Comparison of ENCODE assay signal across 8 cellular contexts in genomic region chr2:74002515-74003391, GRCh38. TPM values are rescaled to one million over a fixed set of nuclear protein-coding genes. Genes with fewer than 3 reads are reported as not detected.
DNase-seq lines count a peak whose midpoint lies in the region; ATAC-seq, FAIRE-seq and TF ChIP-seq lines count a peak whose summit lies in the region.

No MANE protein-coding gene starts in this region.

- peaks cover 36% of the 10 kb centered on the region for H3K4me1 ChIP-seq in CD8-positive, alpha-beta T cell (ENCODE audit: insufficient read depth, low read length)
- H3K4me1 ChIP-seq in Panc1 (ENCODE audit: control insufficient read depth, insufficient read depth, low read length) = peaks cover 27% of the 10 kb centered on the region
- H3K4me1 ChIP-seq in neuron (ENCODE audit: insufficient read depth, low read length) = peaks cover 75% of the 10 kb centered on the region
- peaks cover 83% of the 10 kb centered on the region for H3K4me1 ChIP-seq in suprapubic skin

- no peak overlapping the region for H2AFZ ChIP-seq in neuron (ENCODE audit: low read depth, low read length)

- H3K27ac ChIP-seq in CD8-positive, alpha-beta T cell (ENCODE audit: low read depth, low read length) = no peak overlapping the region
- H3K27ac ChIP-seq in Panc1 (ENCODE audit: low read length) = peak overlapping the region; percentile 58; the same call in 1 of the 2 replicates
- peak overlapping the region; percentile 27 for H3K27ac ChIP-seq in suprapubic skin

- H3K4me3 Mint-ChIP-seq in CD8-positive, alpha-beta T cell = peak overlapping the region; percentile 88

- in situ Hi-C loops in Panc1 (cut with HindIII; ENCODE audit: low pct_unique_long_range_greater_than_20kb, low sequenced_read_pairs) = no loop called here

- H3K27me3 Mint-ChIP-seq in CD8-positive, alpha-beta T cell (ENCODE audit: low read depth) = no peaks in the 10 kb centered on the region

- POLR2A ChIA-PET in CD8-positive, alpha-beta T cell (lab: Charles Lee) = interaction anchor here (1.0 to 3.7 kb wide), 4 partner anchors 15 to 176 kb away, joined by 3 to 24 read pairs (median 4); partner anchors contain the start of gene MOB1A
- POLR2A ChIA-PET in Panc1 (lab: Charles Lee) = no interaction called here

- peak overlapping the region; percentile 50 for H3K4me3 ChIP-seq in CD8-positive, alpha-beta T cell (ENCODE audit: low read depth, low read length)
- H3K4me3 ChIP-seq in Panc1 (ENCODE audit: low read depth in 2 of 2, low read length in 2 of 2) (peak overlapping the region; percentile 48 to 72), neuron (ENCODE audit: low read length) (peak overlapping the region; percentile 58), suprapubic skin (peak overlapping the region; percentile 57)

- no peak for TF ChIP-seq CTCF in CD8-positive, alpha-beta T cell (IDR thresholded peaks at IDR 0.05)
- no peak for TF ChIP-seq CTCF in GM20000 (IDR thresholded peaks at IDR 0.05; ENCODE audit: extremely low read depth, missing control alignments)
- no peak; the same call in 1 of the 2 replicates for TF ChIP-seq CTCF in Panc1 (IDR thresholded peaks at IDR 0.05)
- no peak for TF ChIP-seq CTCF in suprapubic skin (IDR thresholded peaks at IDR 0.05)

- TF ChIP-seq EP300 in suprapubic skin (IDR thresholded peaks at IDR 0.05) = no peak

- CTCF ChIA-PET in CD8-positive, alpha-beta T cell (lab: Charles Lee) = interaction anchor here (1.2 to 3.9 kb wide), 5 partner anchors 15 to 145 kb away, joined by 3 to 21 read pairs (median 6); partner anchors contain the start of gene BOLA3
- CTCF ChIA-PET in Panc1 (lab: Charles Lee) = interaction anchor here (0.6 kb wide), 2 partner anchors 94 to 102 kb away, joined by 5 read pairs; no protein-coding TSS in a partner anchor

- H3K36me3 ChIP-seq in CD8-positive, alpha-beta T cell (ENCODE audit: insufficient read depth, low read length) = no peaks in the 10 kb centered on the region
- H3K36me3 ChIP-seq in Panc1 (ENCODE audit: control insufficient read depth, insufficient read depth, low read length) (no peaks in the 10 kb centered on the region), neuron (ENCODE audit: insufficient read depth, low read length) (peaks cover 12% of the 10 kb centered on the region), suprapubic skin (no peaks in the 10 kb centered on the region)

- DNase-seq in CD8-positive, alpha-beta T cell = peak; percentile 54 to 86 (median 76)
- DNase-seq in GM20000 (ENCODE audit: low spot score) (peak; percentile 96), HT-29 (ENCODE audit: low spot score) (peak; percentile 74), Panc1 (ENCODE audit: low read depth, low spot score) (no peak), activated gamma-delta T cell (lab: John Stamatoyannopoulos, UW) (peak; percentile 74), frontal cortex (ENCODE audit: low spot score in 2 of 2) (peak; percentile 91 to 94), suprapubic skin (ENCODE audit: low spot score in 2 of 2) (peak in 1 of 2 donors; percentile 80)

- WGBS in suprapubic skin = 5% methylated on average over 41 of the region's 68 CpGs

- H3K27me3 ChIP-seq in CD8-positive, alpha-beta T cell (ENCODE audit: insufficient read depth, low read length) = no peaks in the 10 kb centered on the region
- H3K27me3 ChIP-seq in Panc1 (ENCODE audit: control insufficient read depth, insufficient read depth, low read length) = no peaks in the 10 kb centered on the region
- H3K27me3 ChIP-seq in neuron (ENCODE audit: insufficient read depth, low read length) = no peaks in the 10 kb centered on the region
- no peaks in the 10 kb centered on the region for H3K27me3 ChIP-seq in suprapubic skin

- H3K27ac Mint-ChIP-seq in CD8-positive, alpha-beta T cell = peak overlapping the region; percentile 69

- no peak for FAIRE-seq in frontal cortex (lab: Jason Lieb, UNC)

- no peak for TF ChIP-seq POLR2A in suprapubic skin (IDR thresholded peaks at IDR 0.05)

- ATAC-seq in CD8-positive, alpha-beta T cell = peak; percentile 94
- peak; percentile 98 for ATAC-seq in Panc1

- peaks cover 26% of the 10 kb centered on the region for H3K36me3 Mint-ChIP-seq in CD8-positive, alpha-beta T cell

- BruUV-seq in Panc1 (replicated peaks; lab: Mats Ljungman, UMichigan) = no TSS peak

- intact Hi-C loops in CD8-positive, alpha-beta T cell (cut with DNase I, micrococcal nuclease) = loop anchor here (1.0 to 10.0 kb wide), 6 partner anchors 15 to 615 kb away; partner anchors contain the start of genes DGUOK (in 2 of the 2), ALMS1 (in 1 of the 2), BOLA3 (in 1 of the 2) and MTHFD2 (in 1 of the 2)
- intact Hi-C loops in Panc1 (cut with micrococcal nuclease; ENCODE audit: unreplicated experiment) = loop anchor here (10.0 kb wide), 1 partner anchor 132 kb away; no protein-coding TSS in a partner anchor

- H3K4me1 Mint-ChIP-seq in CD8-positive, alpha-beta T cell (ENCODE audit: low read depth) = peaks cover 76% of the 10 kb centered on the region

- no peaks in the 10 kb centered on the region for H3K9me3 Mint-ChIP-seq in CD8-positive, alpha-beta T cell

- H3K9me3 ChIP-seq in CD8-positive, alpha-beta T cell (ENCODE audit: low read length) = no peaks in the 10 kb centered on the region
- no peaks in the 10 kb centered on the region for H3K9me3 ChIP-seq in Panc1 (ENCODE audit: control insufficient read depth, insufficient read depth, low read depth, low read length)
- no peaks in the 10 kb centered on the region for H3K9me3 ChIP-seq in neuron (ENCODE audit: low read length)
- no peaks in the 10 kb centered on the region for H3K9me3 ChIP-seq in suprapubic skin

RNA-seq across cellular contexts. Expression of gene TET3, which starts 18.0 kb away (rescaled TPM):
- total RNA-seq in CD8-positive, alpha-beta T cell = 10 to 100 TPM; 25.4 to 26.2 TPM
- 11.7 and 13.3 TPM in 2 replicates for total RNA-seq in HT-29 (2014; rRNA removed; shearing (Covaris generic))
- 13.1 TPM for total RNA-seq in Panc1 (2021; ENCODE audit: unreplicated experiment)
- polyA plus RNA-seq in Panc1 (2012; ENCODE audit: insufficient read length) = 7.0 TPM
- total RNA-seq in frontal cortex = 15.9 TPM
- 10 to 100 TPM; 53.6 to 75.3 (median 58.4) TPM for total RNA-seq in suprapubic skin
